In genomic region chr19:1361601-1362384, GRCh38 we compare ENCODE assay signal across 1 cellular context.
TF ChIP-seq lines count a peak whose summit lies in the region.

No MANE protein-coding gene starts in this region.

TF ChIP-seq in endothelial cell of umbilical vein, 7 proteins besides CTCF, POLR2A, EP300 and RAD21:
- TF ChIP-seq FOS (IDR thresholded peaks at IDR 0.05; ENCODE audit: borderline replicate concordance, insufficient read depth, low read length), result peak; percentile 72
- no peak for TF ChIP-seq MAX (IDR thresholded peaks at IDR 0.05; ENCODE audit: insufficient read depth, insufficient read length)
- TF ChIP-seq GATA2 (IDR thresholded peaks at IDR 0.05; ENCODE audit: insufficient read depth, insufficient read length, low read depth, low read length), result no peak
- TF ChIP-seq POLR2AphosphoS5 (IDR thresholded peaks at IDR 0.05; ENCODE audit: insufficient read depth, low read depth, low read length), result no peak
- TF ChIP-seq EZH2 (IDR thresholded peaks at IDR 0.05; ENCODE audit: borderline replicate concordance, low read depth, low read length, severe bottlenecking), result no peak
- TF ChIP-seq JUN (IDR thresholded peaks at IDR 0.05; ENCODE audit: borderline replicate concordance, insufficient read depth, insufficient read length, low read depth), result peak; percentile 93
